9 cellular contexts compared by ENCODE assay signal in genomic region chr6:31838968-31839367, GRCh38. TPM values are rescaled to one million over a fixed set of nuclear protein-coding genes. Genes with fewer than 3 reads are reported as not detected.
DNase-seq lines count a peak whose midpoint lies in the region; ATAC-seq and TF ChIP-seq lines count a peak whose summit lies in the region.
"Had no signal": no experiment of that assay in that cellular context is flagged by ENCODE, and none has a peak within 500 bp of the region (broad histone marks: within the 10 kb centered on the region; RNA-seq: fewer than 3 reads in every experiment).

No MANE protein-coding gene starts in this region.

- peaks cover 43% of the 10 kb centered on the region for H3K36me3 ChIP-seq in ACC112 (ENCODE audit: insufficient read depth, low read length)
- peaks cover 19% of the 10 kb centered on the region for H3K36me3 ChIP-seq in GM06990 (ENCODE audit: control insufficient read depth, insufficient read depth, low read length)

- H3K27me3 Mint-ChIP-seq in immature natural killer cell (ENCODE audit: low read depth in 3 of 3), result peaks cover 6 to 9% (median 7%) of the 10 kb centered on the region in 3 donors

- DNase-seq in GM06990 (ENCODE audit: extremely low read depth, insufficient read length) (no peak), immature natural killer cell (no peak), mesenteric fat pad (ENCODE audit: low spot score) (no peak), T-helper 9 cell (no peak), NCI-H510A (lab: John Stamatoyannopoulos, UW) (no peak)
- DNase-seq: stimulated activated naive CD4-positive, alpha-beta T cell had no signal

- peak overlapping the region; percentile 97; the same call in 1 of the 2 replicates for H3K4me3 ChIP-seq in ACC112 (ENCODE audit: low read depth, low read length)
- peak overlapping the region; percentile 8; the same call in 1 of the 2 replicates for H3K4me3 ChIP-seq in GM06990 (replicated peaks; ENCODE audit: low read depth, low read length)

- H3K27me3 ChIP-seq in ACC112 (ENCODE audit: insufficient read depth, low read length) (no peaks in the 10 kb centered on the region), GM06990 (replicated peaks; ENCODE audit: control insufficient read depth, insufficient read depth, low read length) (no peaks in the 10 kb centered on the region)

- no peaks in the 10 kb centered on the region for H3K9me3 Mint-ChIP-seq in immature natural killer cell

- H3K27ac ChIP-seq in ACC112 (ENCODE audit: low read depth, low read length) (no peak overlapping the region), VCaP (peak overlapping the region; percentile 94; the same call in 1 of the 2 replicates)

- peak overlapping the region in 4 of 6 donors; percentile 26 to 58 (median 48) for H3K27ac Mint-ChIP-seq in immature natural killer cell

- H3K4me3 Mint-ChIP-seq in immature natural killer cell, result peak overlapping the region in 1 of 5 donors; percentile 8

- H3K4me1 Mint-ChIP-seq in immature natural killer cell, result peaks cover 41 to 46% of the 10 kb centered on the region in 2 donors

- TF ChIP-seq CTCF in GM06990 (IDR thresholded peaks at IDR 0.05; ENCODE audit: insufficient read depth, low read length, poor library complexity, severe bottlenecking), result no peak
- no peak for TF ChIP-seq CTCF in VCaP (conservative IDR thresholded peaks at IDR 0.05)

- peaks cover 35% of the 10 kb centered on the region for H3K79me2 ChIP-seq in ACC112 (ENCODE audit: control insufficient read depth, insufficient read depth, low read length, unreplicated experiment)

- peaks cover 11% of the 10 kb centered on the region for H3K4me1 ChIP-seq in ACC112 (ENCODE audit: control insufficient read depth, insufficient read depth, low read length, unreplicated experiment)

- ATAC-seq in GM21515 (IDR thresholded peaks at IDR 0.05; ENCODE audit: unreplicated experiment), result no peak

- H3K36me3 Mint-ChIP-seq in immature natural killer cell, result peaks cover 9 to 29% (median 18%) of the 10 kb centered on the region in 3 donors

- H2AFZ ChIP-seq in ACC112 (ENCODE audit: low read length, unreplicated experiment), result no peak overlapping the region

RNA-seq across cellular contexts. Expression of gene HSPA1B, which starts 11.4 kb away (rescaled TPM):
- polyA plus RNA-seq in immature natural killer cell, result 1 to 10 TPM; 1.5 to 3.2 (median 1.9) TPM
- total RNA-seq in mesenteric fat pad, result 111 TPM

RNA-seq across cellular contexts. Expression of gene HSPA1A, which starts 23.6 kb away (rescaled TPM):
- polyA plus RNA-seq in immature natural killer cell, result 10 to 100 TPM in 2 of 3 donors, 1 to 10 TPM in 1; 9.7 to 81.3 (median 22.5) TPM
- 139 TPM for total RNA-seq in mesenteric fat pad

RNA-seq across cellular contexts. Expression of gene NEU1, which starts 23.7 kb away (rescaled TPM):
- polyA plus RNA-seq in immature natural killer cell, result 10 to 100 TPM; 37.5 to 44.9 (median 40.5) TPM
- 40.7 TPM for total RNA-seq in mesenteric fat pad

RNA-seq across cellular contexts. Expression of gene HSPA1L, which starts 23.9 kb away (rescaled TPM):
- 1 to 10 TPM in 2 of 3 donors, under 1 TPM in 1; 0.70 to 3.8 (median 2.4) TPM for polyA plus RNA-seq in immature natural killer cell
- total RNA-seq in mesenteric fat pad, result 0.84 TPM

RNA-seq across cellular contexts. Expression of gene LSM2, which starts 32.2 kb away (rescaled TPM):
- 10 to 100 TPM; 77.7 to 97.1 (median 94.6) TPM for polyA plus RNA-seq in immature natural killer cell
- total RNA-seq in mesenteric fat pad, result 25.7 TPM
